In genomic region chr2:227363756-227364155, GRCh38 we compare ENCODE assay signal across 12 cellular contexts. TPM values are rescaled to one million over a fixed set of nuclear protein-coding genes. Genes with fewer than 3 reads are reported as not detected.
DNase-seq lines count a peak whose midpoint lies in the region; ATAC-seq and TF ChIP-seq lines count a peak whose summit lies in the region.
"Had no signal": no experiment of that assay in that cellular context is flagged by ENCODE, and none has a peak within 500 bp of the region (broad histone marks: within the 10 kb centered on the region; RNA-seq: fewer than 3 reads in every experiment).

No MANE protein-coding gene starts in this region.

- in situ Hi-C loops in HAP-1 (cut with MboI; ENCODE audit: low sequenced_read_pairs) = loop anchor here (25.0 kb wide), 1 partner anchor 226 kb away; no protein-coding TSS in a partner anchor

- H3K36me3 ChIP-seq in A673 (ENCODE audit: insufficient read depth, low read length, poor library complexity, severe bottlenecking) = peaks cover 7% of the 10 kb centered on the region
- peaks cover 13% of the 10 kb centered on the region; the same call in 1 of the 2 replicates for H3K36me3 ChIP-seq in RWPE2 (ENCODE audit: low read depth)
- H3K36me3 ChIP-seq in HAP-1 (replicated peaks) = peaks cover 23% of the 10 kb centered on the region
- peaks cover 0 to 23% (median 10%) of the 10 kb centered on the region in 3 donors for H3K36me3 ChIP-seq in esophagus squamous epithelium

- TF ChIP-seq CTCF in A673 (conservative IDR thresholded peaks at IDR 0.05; ENCODE audit: low read depth, low read length) (peak; percentile 57), GM12875 (IDR thresholded peaks at IDR 0.05; ENCODE audit: borderline replicate concordance, insufficient read depth, low read depth, low read length) (peak; percentile 31; the same call in 1 of the 2 replicates), RWPE2 (IDR thresholded peaks at IDR 0.05; ENCODE audit: poor library complexity, severe bottlenecking) (peak; percentile 5), esophagus squamous epithelium (IDR thresholded peaks at IDR 0.05) (peak in 1 of 6 experiments; percentile 49)

- no peaks in the 10 kb centered on the region for H3K27me3 ChIP-seq in A673 (replicated peaks; ENCODE audit: insufficient read depth, low read depth, low read length, poor library complexity)
- H3K27me3 ChIP-seq in RWPE2 (ENCODE audit: insufficient read depth, poor library complexity, severe bottlenecking) = no peaks in the 10 kb centered on the region
- H3K27me3 ChIP-seq in HAP-1 (ENCODE audit: low read depth) = no peaks in the 10 kb centered on the region
- H3K27me3 ChIP-seq in esophagus squamous epithelium = no peaks in the 10 kb centered on the region

- POLR2A ChIA-PET in A673 (lab: Charles Lee; ENCODE audit: low non-redundant PET) = no interaction called here

- H3K36me3 Mint-ChIP-seq in activated naive CD8-positive, alpha-beta T cell treated with anti-CD3 and anti-CD28 coated beads, Interleukin-2, amount 50 U/mL, for 24 hours (ENCODE audit: low read depth) = peaks cover 3% of the 10 kb centered on the region

- DNase-seq in A673 (ENCODE audit: low spot score) (peak; percentile 43), RWPE2 (ENCODE audit: low spot score) (no peak), globus pallidus (ENCODE audit: low spot score) (peak; percentile 44), HAP-1 (ENCODE audit: low spot score in 2 of 2) (no peak), esophagus squamous epithelium (lab: John Stamatoyannopoulos, UW) (no peak), T-helper 9 cell (no peak)
- no peak for DNase-seq in activated naive CD8-positive, alpha-beta T cell treated with anti-CD3 and anti-CD28 coated beads, Interleukin-2, amount 50 U/mL, for 24 hours
- DNase-seq: activated gamma-delta T cell treated with Interleukin-2 at 50 U/mL for 16 hours, cortex of kidney had no signal

- peaks cover 5% of the 10 kb centered on the region for H3K4me1 Mint-ChIP-seq in activated naive CD8-positive, alpha-beta T cell treated with anti-CD3 and anti-CD28 coated beads, Interleukin-2, amount 50 U/mL, for 24 hours

- no peaks in the 10 kb centered on the region for H3K9me3 ChIP-seq in A673 (ENCODE audit: low read depth, low read length, poor library complexity, severe bottlenecking)
- no peaks in the 10 kb centered on the region for H3K9me3 ChIP-seq in RWPE2 (ENCODE audit: severe bottlenecking)
- no peaks in the 10 kb centered on the region for H3K9me3 ChIP-seq in HAP-1
- no peaks in the 10 kb centered on the region for H3K9me3 ChIP-seq in esophagus squamous epithelium

- intact Hi-C loops in A673 (cut with micrococcal nuclease; ENCODE audit: unreplicated experiment) (no loop called here), esophagus squamous epithelium (cut with DNase I) (no loop called here)

- BruUV-seq in A673 (replicated peaks; lab: Mats Ljungman, UMichigan) = no TSS peak

- no peaks in the 10 kb centered on the region for H3K9me3 Mint-ChIP-seq in activated naive CD8-positive, alpha-beta T cell treated with anti-CD3 and anti-CD28 coated beads, Interleukin-2, amount 50 U/mL, for 24 hours

- no peak for ATAC-seq in RWPE2 (ENCODE audit: low read depth)
- ATAC-seq in activated naive CD8-positive, alpha-beta T cell treated with anti-CD3 and anti-CD28 coated beads, Interleukin-2, amount 50 U/mL, for 24 hours = no peak
- ATAC-seq: sciatic nerve had no signal

- no peak for TF ChIP-seq POLR2A in esophagus squamous epithelium (IDR thresholded peaks at IDR 0.05)

- no peak overlapping the region for H3K27ac Mint-ChIP-seq in activated naive CD8-positive, alpha-beta T cell treated with anti-CD3 and anti-CD28 coated beads, Interleukin-2, amount 50 U/mL, for 24 hours

- H3K27ac ChIP-seq in A673 (ENCODE audit: low read depth, low read length, poor library complexity, severe bottlenecking) = no peak overlapping the region
- H3K27ac ChIP-seq in RWPE2 (ENCODE audit: poor library complexity, severe bottlenecking) = no peak overlapping the region
- H3K27ac ChIP-seq in esophagus squamous epithelium = no peak overlapping the region

- 90 to 91% methylated on average over 6 of the region's 6 CpGs for WGBS in esophagus squamous epithelium, 2 donors

- H3K27me3 Mint-ChIP-seq in activated naive CD8-positive, alpha-beta T cell treated with anti-CD3 and anti-CD28 coated beads, Interleukin-2, amount 50 U/mL, for 24 hours = no peaks in the 10 kb centered on the region

- peaks cover 25% of the 10 kb centered on the region for H3K4me1 ChIP-seq in A673 (ENCODE audit: insufficient read depth, low read length, poor library complexity, severe bottlenecking)
- no peaks in the 10 kb centered on the region for H3K4me1 ChIP-seq in RWPE2 (ENCODE audit: insufficient read depth, poor library complexity, severe bottlenecking)
- H3K4me1 ChIP-seq in HAP-1 = no peaks in the 10 kb centered on the region
- H3K4me1 ChIP-seq in esophagus squamous epithelium = peaks cover 0 to 21% (median 11%) of the 10 kb centered on the region in 3 donors

- CTCF ChIA-PET in A673 (lab: Charles Lee) = no interaction called here

- no peak overlapping the region for H3K4me3 Mint-ChIP-seq in activated naive CD8-positive, alpha-beta T cell treated with anti-CD3 and anti-CD28 coated beads, Interleukin-2, amount 50 U/mL, for 24 hours

- H3K4me3 ChIP-seq in A673 (ENCODE audit: low read depth, low read length, poor library complexity, severe bottlenecking) = no peak overlapping the region
- H3K4me3 ChIP-seq in GM12875 (ENCODE audit: low read depth, low read length) = no peak overlapping the region
- H3K4me3 ChIP-seq in RWPE2 (ENCODE audit: severe bottlenecking) = no peak overlapping the region
- H3K4me3 ChIP-seq in HAP-1 = no peak overlapping the region
- H3K4me3 ChIP-seq in esophagus squamous epithelium = no peak overlapping the region

RNA-seq across cellular contexts. Expression of gene TM4SF20, which starts 15.3 kb away (rescaled TPM):
- not detected in 2 replicates for total RNA-seq in A673 (2021)
- total RNA-seq in esophagus squamous epithelium = not detected
- total RNA-seq: sciatic nerve had no signal

RNA-seq across cellular contexts. Expression of gene SCYGR1, which starts 24.0 kb away (rescaled TPM):
- total RNA-seq in A673 (2021) (not detected in 2 replicates), esophagus squamous epithelium (not detected)
- total RNA-seq: HT-29, sciatic nerve had no signal

RNA-seq across cellular contexts. Expression of gene MFF, which starts 38.7 kb away (rescaled TPM):
- total RNA-seq in A673 (2021) (113 and 116 TPM in 2 replicates), esophagus squamous epithelium (10 to 100 TPM; 66.8 to 91.0 (median 84.8) TPM)

Comparison
In these comparisons a context has a peak if more than half of its experiments do, and no peak if none do; other contexts are left out.
1. DNase-seq: peak in A673 (single experiment) and globus pallidus (single experiment); none in RWPE2 (single experiment), HAP-1 (0 of 2), esophagus squamous epithelium (single experiment), T-helper 9 cell (single experiment) and activated naive CD8-positive, alpha-beta T cell treated with anti-CD3 and anti-CD28 coated beads, Interleukin-2, amount 50 U/mL, for 24 hours (single experiment).